2 cellular contexts compared by ENCODE assay signal in the genomic region with DNA sequence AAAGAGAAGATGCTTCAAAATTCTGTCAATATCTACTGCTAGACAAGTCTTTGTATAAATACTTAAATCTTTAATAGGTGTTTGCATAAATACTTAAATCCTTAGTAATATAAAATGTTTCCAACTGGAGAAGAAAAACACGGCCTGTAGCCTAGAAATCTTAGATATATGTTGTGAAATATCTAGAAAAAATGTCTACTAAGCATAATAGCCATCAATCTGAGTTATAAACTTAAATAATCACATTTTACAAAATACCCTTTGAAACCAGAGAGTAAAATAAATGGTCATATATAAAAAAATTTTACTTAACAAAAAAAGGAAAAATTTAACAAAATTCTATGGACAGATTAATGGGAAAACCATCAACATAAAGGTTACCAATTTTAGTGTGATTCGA.
TF ChIP-seq lines count a peak whose summit lies in the region.

No MANE protein-coding gene starts in this region.

TF ChIP-seq in IMR-90, 13 proteins besides CTCF, POLR2A, EP300 and RAD21:
- TF ChIP-seq NFE2L2 (IDR thresholded peaks at IDR 0.05; ENCODE audit: low read depth, low read length) (no peak), MAFK (IDR thresholded peaks at IDR 0.05; ENCODE audit: low read depth, low read length) (peak; percentile 85), CEBPB (IDR thresholded peaks at IDR 0.05; ENCODE audit: low read depth, low read length) (no peak), FOS (IDR thresholded peaks at IDR 0.05; ENCODE audit: low read depth, low read length) (no peak)
TF ChIP-seq in IMR-90: peak in this region for 1.

TF ChIP-seq in K562, 482 proteins besides CTCF, POLR2A, EP300 and RAD21:
- TF ChIP-seq, protein P1, sequence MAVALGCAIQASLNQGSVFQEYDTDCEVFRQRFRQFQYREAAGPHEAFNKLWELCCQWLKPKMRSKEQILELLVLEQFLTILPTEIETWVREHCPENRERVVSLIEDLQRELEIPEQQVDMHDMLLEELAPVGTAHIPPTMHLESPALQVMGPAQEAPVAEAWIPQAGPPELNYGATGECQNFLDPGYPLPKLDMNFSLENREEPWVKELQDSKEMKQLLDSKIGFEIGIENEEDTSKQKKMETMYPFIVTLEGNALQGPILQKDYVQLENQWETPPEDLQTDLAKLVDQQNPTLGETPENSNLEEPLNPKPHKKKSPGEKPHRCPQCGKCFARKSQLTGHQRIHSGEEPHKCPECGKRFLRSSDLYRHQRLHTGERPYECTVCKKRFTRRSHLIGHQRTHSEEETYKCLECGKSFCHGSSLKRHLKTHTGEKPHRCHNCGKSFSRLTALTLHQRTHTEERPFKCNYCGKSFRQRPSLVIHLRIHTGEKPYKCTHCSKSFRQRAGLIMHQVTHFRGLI (CRISPR knock-in tag; IDR thresholded peaks at IDR 0.05), result no peak
- TF ChIP-seq MAFG (tag; conservative IDR thresholded peaks at IDR 0.05), result peak; percentile 22; the same call in 1 of the 2 replicates
- TF ChIP-seq ZNF316 (IDR thresholded peaks at IDR 0.05), result peak; percentile 70
- TF ChIP-seq C11orf30 (IDR thresholded peaks at IDR 0.05; ENCODE audit: low read depth), result peak; percentile 21; the same call in 1 of the 2 replicates
